In genomic region chr5:115394531-115394930, GRCh38 we compare ENCODE assay signal across 22 cellular contexts.
"Had no signal": no experiment of that assay in that cellular context is flagged by ENCODE, and none has a peak within 500 bp of the region (broad histone marks: within the 10 kb centered on the region; RNA-seq: fewer than 3 reads in every experiment).

No MANE protein-coding gene starts in this region.

- H3K36me3 ChIP-seq: MG63, Peyer's patch, SJCRH30 had no signal

- DNase-seq: Karpas-422, KG1, MG63, NCI-H1092 treated with DMSO at 0.1 percent for 48 hours, NCI-H1436, NCI-H187 treated with DMSO at 0.1 percent for 48 hours, NCI-H2029 treated with DMSO at 0.1 percent for 48 hours, NCI-H2171 treated with DMSO at 0.1 percent for 48 hours, NCI-H345, NCI-H446 treated with DMSO at 0.1 percent for 48 hours, NCI-H510A treated with DMSO at 0.1 percent for 48 hours, NCI-H526, NCI-H82, OCI-M1, PC-9, SJCRH30, SW 1271, T-cell, T-helper 9 cell had no signal

- H3K9me3 ChIP-seq: MG63, Peyer's patch, SJCRH30 had no signal

- H2AFZ ChIP-seq: PC-9 had no signal

- H3K4me3 ChIP-seq: MG63, PC-9, Peyer's patch, SJCRH30 had no signal

- H3K4me1 ChIP-seq: SJCRH30 had no signal

- H3K4me2 ChIP-seq: PC-9 had no signal

- H3K27me3 ChIP-seq: MG63, Peyer's patch, SJCRH30 had no signal

- H3K27ac ChIP-seq: PC-9, SJCRH30 had no signal

- ATAC-seq: Right ventricle myocardium inferior, SK-N-SH treated with all-trans-retinoic acid at 6 μM for 48 hours, T-cell had no signal
